10 cellular contexts compared by ENCODE assay signal in the genomic region with DNA sequence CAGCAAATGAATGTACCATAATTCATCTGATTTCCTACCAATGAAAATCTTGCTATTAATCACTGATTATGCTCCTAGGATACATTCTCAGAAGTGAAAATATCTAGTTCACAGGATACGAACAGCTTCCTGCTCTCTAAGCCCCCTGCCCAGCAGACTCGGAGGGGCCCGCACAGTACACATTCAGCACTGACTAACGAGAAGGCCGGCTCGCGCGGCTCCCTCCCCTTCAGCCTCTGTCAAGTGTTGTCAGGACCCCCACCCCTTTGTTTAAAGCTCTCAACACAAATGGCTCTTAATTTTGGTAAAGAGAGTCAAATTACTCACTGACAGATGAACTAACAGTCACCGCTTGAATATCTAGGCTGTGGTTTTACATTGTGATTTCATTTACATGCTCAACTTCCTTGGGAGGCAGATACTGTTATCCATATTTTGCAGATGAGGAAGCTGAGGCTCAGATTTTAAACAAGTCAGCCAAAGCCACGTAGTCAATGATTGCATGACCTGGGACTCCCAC.
DNase-seq lines count a peak whose midpoint lies in the region; ATAC-seq and TF ChIP-seq lines count a peak whose summit lies in the region.
"Had no signal": no experiment of that assay in that cellular context is flagged by ENCODE, and none has a peak within 500 bp of the region (broad histone marks: within the 10 kb centered on the region; RNA-seq: fewer than 3 reads in every experiment).

No MANE protein-coding gene starts in this region.

- DNase-seq in HT1080 (ENCODE audit: low read depth): peak; percentile 40
- peak; percentile 21 for DNase-seq in adipocyte (ENCODE audit: low read depth)
- DNase-seq in naive B cell: no peak
- DNase-seq in hippocampal formation (lab: John Stamatoyannopoulos, UW): no peak
- DNase-seq in central memory CD4-positive, alpha-beta T cell: no peak
- no peak for DNase-seq in hepatocyte (ENCODE audit: low spot score)
- DNase-seq: NCI-H1105 had no signal

- peak overlapping the region; percentile 49 to 97 (median 74) for H3K27ac ChIP-seq in BLaER1 treated with 17β-estradiol and CSF1 and Interleukin-3, amounts not matched to agents 10 nM and 100 nM
- H3K27ac ChIP-seq in hepatocyte: no peak overlapping the region

- H3K4me2 ChIP-seq in BLaER1 treated with 17β-estradiol and CSF1 and Interleukin-3, amounts not matched to agents 10 nM and 100 nM: peak overlapping the region; percentile 31 to 91 (median 72)
- H3K4me2 ChIP-seq in hepatocyte: no peak overlapping the region

- H2AFZ ChIP-seq in hepatocyte: no peak overlapping the region

- H3K27ac Mint-ChIP-seq in naive B cell: peak overlapping the region; percentile 53 to 94 (median 88)

- H3K9me3 Mint-ChIP-seq in naive B cell: no peaks in the 10 kb centered on the region

- H3K36me3 Mint-ChIP-seq in naive B cell: no peaks in the 10 kb centered on the region

- H3K4me1 Mint-ChIP-seq in naive B cell: peaks cover 23 to 42% (median 32%) of the 10 kb centered on the region in 3 donors

- H3K27me3 Mint-ChIP-seq in naive B cell: no peaks in the 10 kb centered on the region

- H3K4me3 Mint-ChIP-seq in naive B cell: no peak overlapping the region

- 93% methylated on average over 10 of the region's 10 CpGs for WGBS in hepatocyte (ENCODE audit: low lambda C conversion rate, missing lambda C conversion rate)

- peaks cover 5% of the 10 kb centered on the region for H3K79me2 ChIP-seq in hepatocyte

- H3K9me2 ChIP-seq in hepatocyte (replicated peaks; ENCODE audit: insufficient read depth): no peaks in the 10 kb centered on the region

- H3K9ac ChIP-seq in BLaER1 treated with 17β-estradiol and CSF1 and Interleukin-3, amounts not matched to agents 10 nM and 100 nM: peak overlapping the region; percentile 20 to 89 (median 57); a peak in 17 of 22 replicates
- H3K9ac ChIP-seq in adipocyte (ENCODE audit: low read length): no peak overlapping the region

- peaks cover 51 to 98% (median 75%) of the 10 kb centered on the region in 11 experiments for H3K36me3 ChIP-seq in BLaER1 treated with 17β-estradiol and CSF1 and Interleukin-3, amounts not matched to agents 10 nM and 100 nM
- peaks cover 38% of the 10 kb centered on the region for H3K36me3 ChIP-seq in adipocyte (ENCODE audit: control insufficient read depth, insufficient read depth, low read length, severe bottlenecking)
- H3K36me3 ChIP-seq in hepatocyte (replicated peaks; ENCODE audit: insufficient read depth, low read depth): no peaks in the 10 kb centered on the region

- TF ChIP-seq CTCF in hepatocyte (IDR thresholded peaks at IDR 0.05; ENCODE audit: poor library complexity): no peak

- peaks cover 55 to 100% (median 93%) of the 10 kb centered on the region in 10 experiments for H3K4me1 ChIP-seq in BLaER1 treated with 17β-estradiol and CSF1 and Interleukin-3, amounts not matched to agents 10 nM and 100 nM
- H3K4me1 ChIP-seq in adipocyte (ENCODE audit: control insufficient read depth, insufficient read depth, low read length) (peaks cover 16% of the 10 kb centered on the region), hepatocyte (ENCODE audit: insufficient read depth) (no peaks in the 10 kb centered on the region)

- ATAC-seq in naive B cell (ENCODE audit: low read depth in 2 of 2) (no peak), GM21526 (IDR thresholded peaks at IDR 0.05; ENCODE audit: low FRiP score, unreplicated experiment) (no peak)

- peaks cover 0 to 58% (median 0%) of the 10 kb centered on the region in 11 experiments; a peak in 4 of 22 replicates for H4K20me1 ChIP-seq in BLaER1 treated with 17β-estradiol and CSF1 and Interleukin-3, amounts not matched to agents 10 nM and 100 nM
- no peaks in the 10 kb centered on the region for H4K20me1 ChIP-seq in hepatocyte (ENCODE audit: insufficient read depth, poor library complexity, severe bottlenecking)

- H3K27me3 ChIP-seq in BLaER1 treated with 17β-estradiol and CSF1 and Interleukin-3, amounts not matched to agents 10 nM and 100 nM: no peaks in the 10 kb centered on the region
- H3K27me3 ChIP-seq in adipocyte (replicated peaks; ENCODE audit: control insufficient read depth, insufficient read depth, low read length) (no peaks in the 10 kb centered on the region), hepatocyte (no peaks in the 10 kb centered on the region)

- H3K9me3 ChIP-seq in BLaER1 treated with 17β-estradiol and CSF1 and Interleukin-3, amounts not matched to agents 10 nM and 100 nM (replicated peaks in 1 of 11): peaks cover 0 to 12% (median 0%) of the 10 kb centered on the region in 11 experiments; a peak in 11 of 22 replicates
- H3K9me3 ChIP-seq in adipocyte (ENCODE audit: control insufficient read depth, low read length): no peaks in the 10 kb centered on the region
- no peaks in the 10 kb centered on the region for H3K9me3 ChIP-seq in hepatocyte (ENCODE audit: low read depth)
- H3K9me3 ChIP-seq: mucosa of descending colon had no signal

- peak overlapping the region in 1 of 10 experiments; percentile 30; a peak in 1 of 20 replicates for H3K4me3 ChIP-seq in BLaER1 treated with 17β-estradiol and CSF1 and Interleukin-3, amounts not matched to agents 10 nM and 100 nM
- H3K4me3 ChIP-seq in adipocyte (ENCODE audit: low read length): no peak overlapping the region
- H3K4me3 ChIP-seq in hepatocyte: no peak overlapping the region
- H3K4me3 ChIP-seq: mucosa of descending colon had no signal

Comparison
In these comparisons a context has a peak if more than half of its experiments do, and no peak if none do; other contexts are left out.
1. DNase-seq: peak in HT1080 (single experiment) and adipocyte (single experiment); none in naive B cell (single experiment), hippocampal formation (0 of 2), central memory CD4-positive, alpha-beta T cell (single experiment) and hepatocyte (single experiment).